ENCODE assay signal across 26 cellular contexts in the genomic region with DNA sequence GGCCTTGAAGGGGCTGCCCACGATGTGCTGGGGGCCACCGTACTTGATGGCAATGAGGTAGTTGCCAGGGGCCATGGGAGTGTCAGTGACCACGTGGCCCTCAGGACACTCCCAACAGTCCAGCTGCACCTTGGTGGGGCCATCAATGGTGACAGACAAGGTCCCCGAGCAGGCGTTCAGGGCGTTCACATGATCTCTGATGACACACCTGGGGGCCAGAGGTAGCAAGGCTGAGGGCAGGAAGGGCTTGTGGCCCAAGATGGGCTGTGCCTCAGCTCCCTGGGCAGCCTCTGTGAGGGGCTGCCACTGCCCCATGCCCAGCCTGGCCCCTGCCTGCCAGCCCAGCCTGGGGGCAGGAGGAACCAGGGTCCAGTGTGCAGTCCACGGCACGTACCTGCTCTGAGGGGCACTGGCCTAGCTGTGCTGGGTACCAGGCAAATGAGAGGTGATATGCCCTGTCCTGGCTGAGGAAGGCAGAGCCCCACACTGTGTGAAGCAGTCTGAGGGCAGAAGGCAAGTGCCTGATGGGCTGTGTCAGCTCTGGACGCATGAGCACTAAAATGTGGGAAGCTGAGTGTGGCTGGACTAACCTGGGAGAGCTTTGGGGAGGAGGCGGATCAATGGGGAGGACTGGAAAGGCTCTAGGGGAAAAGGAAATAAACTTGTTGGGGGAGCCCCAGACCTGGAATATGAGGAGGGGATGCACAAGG. TPM values are rescaled to one million over a fixed set of nuclear protein-coding genes. Genes with fewer than 3 reads are reported as not detected.
DNase-seq lines count a peak whose midpoint lies in the region; ATAC-seq, FAIRE-seq and TF ChIP-seq lines count a peak whose summit lies in the region.
"Had no signal": no experiment of that assay in that cellular context is flagged by ENCODE, and none has a peak within 500 bp of the region (broad histone marks: within the 10 kb centered on the region; RNA-seq: fewer than 3 reads in every experiment).

No MANE protein-coding gene starts in this region.

- in situ Hi-C loops in Panc1 (cut with HindIII; ENCODE audit: low pct_unique_long_range_greater_than_20kb, low sequenced_read_pairs) = no loop called here

- intact Hi-C loops in Panc1 (cut with micrococcal nuclease; ENCODE audit: unreplicated experiment) = no loop called here
- intact Hi-C loops in spleen (cut with DNase I; ENCODE audit: low total_unique reads) = no loop called here

- FAIRE-seq in GM19239 (lab: Jason Lieb, UNC) = no peak

- no peaks in the 10 kb centered on the region for H3K36me3 Mint-ChIP-seq in activated naive CD4-positive, alpha-beta T cell treated with anti-CD3 and anti-CD28 coated beads, Interleukin-2, amount 50 U/mL, for 24 hours
- H3K36me3 Mint-ChIP-seq: activated naive CD8-positive, alpha-beta T cell treated with anti-CD3 and anti-CD28 coated beads for 36 hours had no signal

- H3K9me3 ChIP-seq in Panc1 (ENCODE audit: control insufficient read depth, insufficient read depth, low read depth, low read length) (no peaks in the 10 kb centered on the region), spleen (no peaks in the 10 kb centered on the region), MG63 (no peaks in the 10 kb centered on the region)
- H3K9me3 ChIP-seq: BLaER1 treated with 17β-estradiol and CSF1 and Interleukin-3, amounts not matched to agents 10 nM and 100 nM; esophagus muscularis mucosa; gastrocnemius medialis; suprapubic skin; vagina had no signal

- no peak for TF ChIP-seq POLR2A in spleen (IDR thresholded peaks at IDR 0.05)

- H3K27ac ChIP-seq in Panc1 (ENCODE audit: low read length) (no peak overlapping the region), spleen (no peak overlapping the region)
- H3K27ac ChIP-seq: BLaER1 treated with 17β-estradiol and CSF1 and Interleukin-3, amounts not matched to agents 10 nM and 100 nM; esophagus muscularis mucosa; gastrocnemius medialis; suprapubic skin; vagina; WERI-Rb-1 had no signal

- TF ChIP-seq CTCF in Panc1 (IDR thresholded peaks at IDR 0.05) = no peak
- no peak for TF ChIP-seq CTCF in spleen (IDR thresholded peaks at IDR 0.05 in 8 of 11, conservative IDR thresholded peaks at IDR 0.05 in 3 of 11)

- H3K27me3 Mint-ChIP-seq in activated naive CD4-positive, alpha-beta T cell treated with anti-CD3 and anti-CD28 coated beads, Interleukin-2, amount 50 U/mL, for 24 hours = peaks cover 41% of the 10 kb centered on the region

- H3K4me3 Mint-ChIP-seq in activated naive CD4-positive, alpha-beta T cell treated with anti-CD3 and anti-CD28 coated beads, Interleukin-2, amount 50 U/mL, for 24 hours = peak overlapping the region; percentile 26
- H3K4me3 Mint-ChIP-seq: activated CD4-positive, alpha-beta memory T cell treated with anti-CD3 and anti-CD28 coated beads, Interleukin-2, amount 10 ng/mL, durations not matched to agents 7 days and 5 days; activated naive CD8-positive, alpha-beta T cell treated with anti-CD3 and anti-CD28 coated beads for 36 hours; neural crest cell; T-helper 1 cell treated with Interleukin-12 subunit alpha and Interleukin-12 subunit beta and Interleukin-4 antibody, amounts not matched to agents 30 μg/mL and 1 μg/mL, for 36 hours had no signal

- peaks cover 10% of the 10 kb centered on the region for H3K4me1 Mint-ChIP-seq in activated naive CD4-positive, alpha-beta T cell treated with anti-CD3 and anti-CD28 coated beads, Interleukin-2, amount 50 U/mL, for 24 hours

- H3K27ac Mint-ChIP-seq in activated naive CD4-positive, alpha-beta T cell treated with anti-CD3 and anti-CD28 coated beads, Interleukin-2, amount 50 U/mL, for 24 hours = no peak overlapping the region
- H3K27ac Mint-ChIP-seq: activated CD4-positive, alpha-beta memory T cell treated with anti-CD3 and anti-CD28 coated beads, Interleukin-2, amount 10 ng/mL, durations not matched to agents 7 days and 5 days; activated naive CD8-positive, alpha-beta T cell treated with anti-CD3 and anti-CD28 coated beads for 36 hours; T-helper 1 cell treated with Interleukin-12 subunit alpha and Interleukin-12 subunit beta and Interleukin-4 antibody, amounts not matched to agents 30 μg/mL and 1 μg/mL, for 36 hours had no signal

- no peaks in the 10 kb centered on the region for H3K27me3 ChIP-seq in Panc1 (ENCODE audit: control insufficient read depth, insufficient read depth, low read length)
- peaks cover 0 to 70% (median 44%) of the 10 kb centered on the region in 7 donors for H3K27me3 ChIP-seq in spleen (replicated peaks in 1 of 7)
- H3K27me3 ChIP-seq in MG63 = no peaks in the 10 kb centered on the region
- H3K27me3 ChIP-seq: vagina had no signal

- no peaks in the 10 kb centered on the region for H3K9me3 Mint-ChIP-seq in activated naive CD4-positive, alpha-beta T cell treated with anti-CD3 and anti-CD28 coated beads, Interleukin-2, amount 50 U/mL, for 24 hours
- H3K9me3 Mint-ChIP-seq: activated CD4-positive, alpha-beta memory T cell treated with anti-CD3 and anti-CD28 coated beads, Interleukin-2, amount 10 ng/mL, durations not matched to agents 7 days and 5 days; activated naive CD8-positive, alpha-beta T cell treated with anti-CD3 and anti-CD28 coated beads for 36 hours; neural crest cell; T-helper 1 cell treated with Interleukin-12 subunit alpha and Interleukin-12 subunit beta and Interleukin-4 antibody, amounts not matched to agents 30 μg/mL and 1 μg/mL, for 36 hours had no signal

- 67 to 87% (median 85%) methylated on average over 4 to 10 of the region's 10 CpGs for WGBS in spleen, 5 donors

- ATAC-seq in Panc1 (peak; percentile 19; the same call in 1 of the 2 replicates), GM21390 (IDR thresholded peaks at IDR 0.05; ENCODE audit: unreplicated experiment) (no peak)
- ATAC-seq: gastrocnemius medialis had no signal

- POLR2A ChIA-PET in Panc1 (lab: Charles Lee) = no interaction called here

- BruUV-seq in Panc1 (replicated peaks; lab: Mats Ljungman, UMichigan) = no TSS peak

- H3K4me1 ChIP-seq in Panc1 (ENCODE audit: control insufficient read depth, insufficient read depth, low read length) (no peaks in the 10 kb centered on the region; the same call in 1 of the 2 replicates), spleen (peaks cover 3 to 45% (median 21%) of the 10 kb centered on the region in 6 donors)

- H3K36me3 ChIP-seq in Panc1 (ENCODE audit: control insufficient read depth, insufficient read depth, low read length) (no peaks in the 10 kb centered on the region), spleen (no peaks in the 10 kb centered on the region), MG63 (no peaks in the 10 kb centered on the region)
- H3K36me3 ChIP-seq: BLaER1 treated with 17β-estradiol and CSF1 and Interleukin-3, amounts not matched to agents 10 nM and 100 nM; esophagus muscularis mucosa; gastrocnemius medialis; suprapubic skin; vagina; WERI-Rb-1 had no signal

- CTCF ChIA-PET in Panc1 (lab: Charles Lee) = no interaction called here

- no peak for DNase-seq in activated naive CD4-positive, alpha-beta T cell (lab: John Stamatoyannopoulos, UW)
- DNase-seq in Panc1 (ENCODE audit: low read depth, low spot score) (no peak), iPS-NIHi7 (ENCODE audit: extremely low spot score) (peak; percentile 4), spleen (peak; percentile 65), MG63 (no peak), GM19239 (ENCODE audit: insufficient read length, low spot score) (no peak)
- DNase-seq: activated CD4-positive, alpha-beta memory T cell treated with anti-CD3 and anti-CD28 coated beads, Interleukin-2, amount 10 ng/mL, durations not matched to agents 7 days and 5 days; activated naive CD8-positive, alpha-beta T cell treated with anti-CD3 and anti-CD28 coated beads for 36 hours; activated T-cell treated with anti-CD3 and anti-CD28 coated beads for 4 hours; effector memory CD4-positive, alpha-beta T cell; gastrocnemius medialis; IMR-90; NCI-H1436; NCI-H2171; NCI-H526 treated with DMSO at 0.1 percent for 48 hours; SIG-M5; stimulated activated CD8-positive, alpha-beta memory T cell treated with anti-CD3 and anti-CD28 coated beads, Interleukin-4, amount 100 ng/mL, for 48 hours; WERI-Rb-1 had no signal

- H3K4me3 ChIP-seq in Panc1 (ENCODE audit: low read depth in 2 of 2, low read length in 2 of 2) (no peak overlapping the region), spleen (no peak overlapping the region), MG63 (no peak overlapping the region)
- H3K4me3 ChIP-seq: BLaER1 treated with 17β-estradiol and CSF1 and Interleukin-3, amounts not matched to agents 10 nM and 100 nM; gastrocnemius medialis; vagina had no signal

RNA-seq across cellular contexts. Expression of gene KCP, which starts 3.5 kb away (rescaled TPM):
- 0.13 TPM for total RNA-seq in Panc1 (2021; ENCODE audit: unreplicated experiment)
- 0.38 TPM for polyA plus RNA-seq in Panc1 (2012; ENCODE audit: insufficient read length)
- total RNA-seq in spleen = under 1 TPM; 0.14 to 0.89 (median 0.72) TPM
- 1 to 10 TPM in 1 of 3 donors, under 1 TPM in 2; 0.06 to 2.1 (median 0.35) TPM for polyA plus RNA-seq in spleen
- total RNA-seq in MG63 (2014; rRNA removed; shearing (Covaris generic); ENCODE audit: low replicate concordance) = not detected in 2 replicates
- total RNA-seq: IMR-90 had no signal

RNA-seq across cellular contexts. Expression of gene IRF5, which starts 23.7 kb away (rescaled TPM):
- total RNA-seq in Panc1 (2021; ENCODE audit: unreplicated experiment) (8.8 TPM), spleen (10 to 100 TPM; 34.7 to 56.3 (median 48.2) TPM)
- polyA plus RNA-seq in Panc1 (2012; ENCODE audit: insufficient read length) = 7.3 TPM
- 10 to 100 TPM; 26.2 to 41.8 (median 41.5) TPM for polyA plus RNA-seq in spleen
- total RNA-seq in MG63 (2014; rRNA removed; shearing (Covaris generic); ENCODE audit: low replicate concordance) = 0.89 and 2.4 TPM in 2 replicates
- total RNA-seq: neural crest cell had no signal

RNA-seq across cellular contexts. Expression of gene ATP6V1F, which starts 51.4 kb away (rescaled TPM):
- total RNA-seq in Panc1 (2021; ENCODE audit: unreplicated experiment) = 151 TPM
- 291 TPM for polyA plus RNA-seq in Panc1 (2012; ENCODE audit: insufficient read length)
- 10 to 100 TPM; 78.3 to 95.5 (median 84.5) TPM for total RNA-seq in spleen
- polyA plus RNA-seq in spleen = 100 to 1,000 TPM; 205 to 285 (median 262) TPM
- total RNA-seq in MG63 (2014; rRNA removed; shearing (Covaris generic); ENCODE audit: low replicate concordance) = 83.6 and 97.0 TPM in 2 replicates

Comparison
In these comparisons a context has a peak if more than half of its experiments do, and no peak if none do; other contexts are left out.
1. DNase-seq: peak in iPS-NIHi7 (single experiment) and spleen (single experiment); none in activated naive CD4-positive, alpha-beta T cell (0 of 4), Panc1 (single experiment), MG63 (single experiment) and GM19239 (single experiment).